ENCODE assay signal across 10 cellular contexts in genomic region chr13:40406405-40407138, GRCh38.
DNase-seq lines count a peak whose midpoint lies in the region; ATAC-seq, FAIRE-seq and TF ChIP-seq lines count a peak whose summit lies in the region.
"Had no signal": no experiment of that assay in that cellular context is flagged by ENCODE, and none has a peak within 500 bp of the region (broad histone marks: within the 10 kb centered on the region; RNA-seq: fewer than 3 reads in every experiment).

No MANE protein-coding gene starts in this region.

- peak; percentile 34 for DNase-seq in HS-5 (ENCODE audit: low read depth)
- DNase-seq in astrocyte of the spinal cord (ENCODE audit: low read depth, low spot score): peak; percentile 71
- DNase-seq in keratinocyte (ENCODE audit: low read depth, low spot score): no peak
- DNase-seq in type B pancreatic cell (ENCODE audit: extremely low spot score, unreplicated experiment): no peak
- no peak for DNase-seq in H9
- no peak for DNase-seq in omental fat pad (ENCODE audit: low spot score)
- DNase-seq: amygdala, erythroblast had no signal

- H3K79me2 ChIP-seq in keratinocyte (ENCODE audit: control insufficient read depth, insufficient read depth, low read length): no peaks in the 10 kb centered on the region
- 0 out of 2 replicates have a peak, but pooled peaks cover 2% of the 10 kb centered on the region for H3K79me2 ChIP-seq in H9 (ENCODE audit: insufficient read depth, low read length)

- no peaks in the 10 kb centered on the region for H3K23me2 ChIP-seq in H9 (ENCODE audit: insufficient read length, low read depth, low read length, poor library complexity, severe bottlenecking)

- H4K5ac ChIP-seq in H9 (ENCODE audit: insufficient read length, low read depth, low read length): no peak overlapping the region

- H3K9me1 ChIP-seq in keratinocyte (ENCODE audit: control insufficient read depth, extremely low read depth, insufficient read depth, low read length): no peaks in the 10 kb centered on the region

- H3K9me3 ChIP-seq in keratinocyte (ENCODE audit: control insufficient read depth, low read depth, low read length): no peaks in the 10 kb centered on the region
- no peaks in the 10 kb centered on the region for H3K9me3 ChIP-seq in H9 (ENCODE audit: control insufficient read depth, low read depth, low read length)

- H4K8ac ChIP-seq in H9 (replicated peaks; ENCODE audit: insufficient read length, low read depth, low read length): no peak overlapping the region

- no peak for TF ChIP-seq CTCF in astrocyte of the spinal cord (IDR thresholded peaks at IDR 0.05; ENCODE audit: low read depth, low read length)
- no peak for TF ChIP-seq CTCF in keratinocyte (optimal IDR thresholded peaks at IDR 0.05 in 1 of 3, IDR thresholded peaks at IDR 0.05 in 1 of 3, conservative IDR thresholded peaks at IDR 0.05 in 1 of 3; ENCODE audit: extremely low read depth in 1 of 3, insufficient read depth in 2 of 3, low read length in 3 of 3)
- no peak for TF ChIP-seq CTCF in type B pancreatic cell (conservative IDR thresholded peaks at IDR 0.05)
- TF ChIP-seq CTCF in H9 (conservative IDR thresholded peaks at IDR 0.05): no peak
- TF ChIP-seq CTCF in omental fat pad (IDR thresholded peaks at IDR 0.05): no peak

- no peak overlapping the region for H3K23ac ChIP-seq in H9 (ENCODE audit: insufficient read length, low read depth, low read length)

- in situ Hi-C loops in astrocyte of the spinal cord (cut with HindIII; ENCODE audit: low sequenced_read_pairs): no loop called here

- H3K4ac ChIP-seq in H9 (ENCODE audit: low read depth, low read length): no peak overlapping the region

- H4K91ac ChIP-seq in H9 (ENCODE audit: insufficient read length, low read depth, low read length): no peak overlapping the region

- no peaks in the 10 kb centered on the region for H3K79me1 ChIP-seq in H9 (ENCODE audit: insufficient read depth, low read depth, low read length, poor library complexity, severe bottlenecking)

- no peak overlapping the region for H3T11ph ChIP-seq in H9 (ENCODE audit: low read length)

- H3K27me3 ChIP-seq in keratinocyte (ENCODE audit: control insufficient read depth, extremely low read depth, insufficient read depth, low read length) (no peaks in the 10 kb centered on the region), H9 (ENCODE audit: insufficient read depth, low read length) (no peaks in the 10 kb centered on the region)

- peak overlapping the region; percentile 4 for H2AFZ ChIP-seq in keratinocyte (ENCODE audit: control insufficient read depth, low read length)
- no peak overlapping the region for H2AFZ ChIP-seq in H9 (ENCODE audit: low read length)

- H2BK12ac ChIP-seq in H9 (ENCODE audit: insufficient read length, low read depth, low read length): no peak overlapping the region

- no peak overlapping the region for H3K4me3 Mint-ChIP-seq in type B pancreatic cell
- no peak overlapping the region for H3K4me3 Mint-ChIP-seq in H9
- H3K4me3 Mint-ChIP-seq: stimulated activated effector memory CD8-positive, alpha-beta T cell treated with anti-CD3 and anti-CD28 coated beads, Interleukin-12 subunit alpha, Interleukin-12 subunit beta, amount 100 ng/mL, for 72 hours had no signal

- H3K4me2 ChIP-seq in keratinocyte (ENCODE audit: control insufficient read depth, extremely low read depth, insufficient read depth, low read depth, low read length) (peak overlapping the region; percentile 6), H9 (ENCODE audit: insufficient read depth, insufficient read length, low read length) (no peak overlapping the region)

- dilution Hi-C loops in keratinocyte (cut with MboI; ENCODE audit: extremely low pct_ligation_motif_present, low sequenced_read_pairs): no loop called here

- no peaks in the 10 kb centered on the region for H3K27me3 Mint-ChIP-seq in type B pancreatic cell
- H3K27me3 Mint-ChIP-seq in H9 (ENCODE audit: low read depth): no peaks in the 10 kb centered on the region; the same call in 1 of the 2 replicates

- H3K27ac ChIP-seq in keratinocyte (ENCODE audit: control insufficient read depth, insufficient read depth, low read length) (no peak overlapping the region), H9 (ENCODE audit: insufficient read length, low read depth, low read length) (no peak overlapping the region)

- no peaks in the 10 kb centered on the region for H3K36me3 Mint-ChIP-seq in type B pancreatic cell
- no peaks in the 10 kb centered on the region for H3K36me3 Mint-ChIP-seq in H9 (ENCODE audit: insufficient read depth in 1 of 3, low read depth in 3 of 3)
- H3K36me3 Mint-ChIP-seq: stimulated activated effector memory CD8-positive, alpha-beta T cell treated with anti-CD3 and anti-CD28 coated beads, Interleukin-12 subunit alpha, Interleukin-12 subunit beta, amount 100 ng/mL, for 72 hours had no signal

- no peak overlapping the region for H3K56ac ChIP-seq in H9 (ENCODE audit: insufficient read length, low read depth, low read length)

- H3K9me3 Mint-ChIP-seq in type B pancreatic cell (peaks cover 14% of the 10 kb centered on the region), H9 (peaks cover 0 to 5% of the 10 kb centered on the region in 2 experiments; a peak in 2 of 5 replicates)
- H3K9me3 Mint-ChIP-seq: stimulated activated effector memory CD8-positive, alpha-beta T cell treated with anti-CD3 and anti-CD28 coated beads, Interleukin-12 subunit alpha, Interleukin-12 subunit beta, amount 100 ng/mL, for 72 hours had no signal

- no peak overlapping the region for H3K14ac ChIP-seq in H9 (ENCODE audit: insufficient read depth, low read length)

- H3K36me3 ChIP-seq in keratinocyte (ENCODE audit: control insufficient read depth in 2 of 2, extremely low read depth in 1 of 2, insufficient read depth in 2 of 2, low read length in 2 of 2): no peaks in the 10 kb centered on the region

- no peak for FAIRE-seq in keratinocyte (lab: Jason Lieb, UNC)

- H3K27ac Mint-ChIP-seq in type B pancreatic cell (peak overlapping the region; percentile 50), H9 (no peak overlapping the region)
- H3K27ac Mint-ChIP-seq: stimulated activated effector memory CD8-positive, alpha-beta T cell treated with anti-CD3 and anti-CD28 coated beads, Interleukin-12 subunit alpha, Interleukin-12 subunit beta, amount 100 ng/mL, for 72 hours had no signal

- H4K20me1 ChIP-seq in keratinocyte (ENCODE audit: control insufficient read depth, extremely low read depth, insufficient read depth, low read length): no peaks in the 10 kb centered on the region
- H4K20me1 ChIP-seq in H9 (ENCODE audit: control insufficient read depth, insufficient read depth, insufficient read length): no peaks in the 10 kb centered on the region

- H3K4me1 Mint-ChIP-seq in type B pancreatic cell (ENCODE audit: unreplicated experiment) (peaks cover 26% of the 10 kb centered on the region), H9 (peaks cover 15 to 17% of the 10 kb centered on the region in 2 experiments)

- WGBS in H9 (ENCODE audit: extremely low coverage, insufficient read length, low lambda C conversion rate): no CpG with 5 or more reads among the region's 6 CpGs

- H2BK120ac ChIP-seq in H9 (ENCODE audit: low read depth, low read length, poor library complexity, severe bottlenecking): no peak overlapping the region

- peaks cover 19% of the 10 kb centered on the region for H3K4me1 ChIP-seq in keratinocyte (ENCODE audit: control insufficient read depth, extremely low read depth, insufficient read depth, low read length)
- H3K4me1 ChIP-seq in H9 (ENCODE audit: insufficient read depth, low read length): no peaks in the 10 kb centered on the region; the same call in 1 of the 2 replicates

- no peak for ATAC-seq in HG03378 (IDR thresholded peaks at IDR 0.05; ENCODE audit: unreplicated experiment)
- ATAC-seq in omental fat pad (ENCODE audit: low FRiP score): no peak
- ATAC-seq: stimulated activated effector memory CD8-positive, alpha-beta T cell treated with anti-CD3 and anti-CD28 coated beads, Interleukin-12 subunit alpha, Interleukin-12 subunit beta, amount 100 ng/mL, for 72 hours had no signal

- H2AK5ac ChIP-seq in H9 (ENCODE audit: insufficient read length, low read length): no peak overlapping the region

- no peak overlapping the region for H2BK15ac ChIP-seq in H9 (ENCODE audit: low read depth, low read length)

- H3K4me3 ChIP-seq in astrocyte of the spinal cord (ENCODE audit: low read depth, low read length): no peak overlapping the region
- no peak overlapping the region for H3K4me3 ChIP-seq in keratinocyte (ENCODE audit: control insufficient read depth in 2 of 3, extremely low read depth in 1 of 3, insufficient read depth in 2 of 3, low read depth in 1 of 3, low read length in 3 of 3)

- H3K9ac ChIP-seq in keratinocyte (ENCODE audit: control insufficient read depth, extremely low read depth, insufficient read depth, low read length) (no peak overlapping the region), H9 (ENCODE audit: extremely low read depth, insufficient read length, low read length) (no peak overlapping the region)

- no peak overlapping the region for H3K18ac ChIP-seq in H9 (ENCODE audit: insufficient read length, low read depth, low read length)

- H2BK20ac ChIP-seq in H9 (ENCODE audit: low read depth, low read length, poor library complexity, severe bottlenecking): no peak overlapping the region

- H2BK5ac ChIP-seq in H9 (ENCODE audit: insufficient read length, low read length): no peak overlapping the region

Comparison
In these comparisons a context has a peak if more than half of its experiments do, and no peak if none do; other contexts are left out.
1. DNase-seq: peak in HS-5 (single experiment) and astrocyte of the spinal cord (single experiment); none in keratinocyte (single experiment), type B pancreatic cell (single experiment), H9 (single experiment) and omental fat pad (single experiment).